Comparison of ENCODE assay signal across 22 cellular contexts in genomic region chr1:44647896-44648295, GRCh38. TPM values are rescaled to one million over a fixed set of nuclear protein-coding genes. Genes with fewer than 3 reads are reported as not detected.
DNase-seq lines count a peak whose midpoint lies in the region; FAIRE-seq and TF ChIP-seq lines count a peak whose summit lies in the region.
"Had no signal": no experiment of that assay in that cellular context is flagged by ENCODE, and none has a peak within 500 bp of the region (broad histone marks: within the 10 kb centered on the region; RNA-seq: fewer than 3 reads in every experiment).

No MANE protein-coding gene starts in this region.

- H3K36me3 ChIP-seq in CD4-positive, alpha-beta memory T cell (ENCODE audit: insufficient read depth, low read length) = peaks cover 76% of the 10 kb centered on the region
- H3K36me3 ChIP-seq in duodenal mucosa (ENCODE audit: control insufficient read depth in 1 of 2, insufficient read depth in 2 of 2, low read length in 2 of 2) (peaks cover 36 to 86% of the 10 kb centered on the region in 2 donors), sigmoid colon (peaks cover 19 to 74% (median 38%) of the 10 kb centered on the region in 4 donors)

- H3K27me3 ChIP-seq in CD4-positive, alpha-beta memory T cell (ENCODE audit: insufficient read depth, low read length) = no peaks in the 10 kb centered on the region
- H3K27me3 ChIP-seq in duodenal mucosa (ENCODE audit: control insufficient read depth in 1 of 2, insufficient read depth in 2 of 2, low read length in 2 of 2) (no peaks in the 10 kb centered on the region), sigmoid colon (no peaks in the 10 kb centered on the region)
- H3K27me3 ChIP-seq: MG63 had no signal

- WGBS in sigmoid colon, 2 donors = 72 to 81% methylated on average over 2 of the region's 2 CpGs

- peaks cover 0 to 3% (median 0%) of the 10 kb centered on the region in 4 donors for H3K4me1 Mint-ChIP-seq in CD4-positive, alpha-beta memory T cell

- H3K4me3 ChIP-seq in CD4-positive, alpha-beta memory T cell (ENCODE audit: low read length in 2 of 2) = no peak overlapping the region
- H3K4me3 ChIP-seq in duodenal mucosa (ENCODE audit: low read depth in 1 of 2, low read length in 2 of 2) = no peak overlapping the region
- H3K4me3 ChIP-seq in sigmoid colon = no peak overlapping the region
- H3K4me3 ChIP-seq: GM23338, MG63 had no signal

- peaks cover 33 to 80% of the 10 kb centered on the region in 2 donors for H3K36me3 Mint-ChIP-seq in CD4-positive, alpha-beta memory T cell

- peak overlapping the region in 6 of 7 donors; percentile 12 to 40 (median 27) for H3K27ac Mint-ChIP-seq in CD4-positive, alpha-beta memory T cell
- H3K27ac Mint-ChIP-seq: GM23338 had no signal

- no peak overlapping the region for H3K27ac ChIP-seq in CD4-positive, alpha-beta memory T cell (ENCODE audit: low read depth, low read length)
- no peak overlapping the region for H3K27ac ChIP-seq in duodenal mucosa (ENCODE audit: low read depth, low read length)
- peak overlapping the region in 3 of 4 donors; percentile 86 to 92 (median 90) for H3K27ac ChIP-seq in sigmoid colon

- no peak for TF ChIP-seq EP300 in sigmoid colon (IDR thresholded peaks at IDR 0.05)

- CTCF ChIA-PET in CD4-positive, alpha-beta memory T cell (lab: Charles Lee; ENCODE audit: partially characterized antibody) = interaction anchor here (1.3 kb wide), 2 partner anchors 9 to 17 kb away, joined by 4 to 5 read pairs; no protein-coding TSS in a partner anchor

- TF ChIP-seq POLR2A in GM12891 (IDR thresholded peaks at IDR 0.05; ENCODE audit: low read depth, low read length) (no peak), sigmoid colon (IDR thresholded peaks at IDR 0.05) (no peak)

- H3K9me3 Mint-ChIP-seq in CD4-positive, alpha-beta memory T cell = no peaks in the 10 kb centered on the region
- H3K9me3 Mint-ChIP-seq: GM23338 had no signal

- peak overlapping the region in 1 of 8 donors; percentile 26 for H3K4me3 Mint-ChIP-seq in CD4-positive, alpha-beta memory T cell
- H3K4me3 Mint-ChIP-seq: GM23338 had no signal

- no peaks in the 10 kb centered on the region for H3K9me3 ChIP-seq in CD4-positive, alpha-beta memory T cell (ENCODE audit: control insufficient read depth in 1 of 2, low read length in 2 of 2)
- H3K9me3 ChIP-seq in duodenal mucosa (ENCODE audit: control insufficient read depth in 1 of 2, low read length in 2 of 2) (no peaks in the 10 kb centered on the region), sigmoid colon (no peaks in the 10 kb centered on the region)
- H3K9me3 ChIP-seq: MG63 had no signal

- no peak for FAIRE-seq in GM12891 (lab: Jason Lieb, UNC)
- FAIRE-seq in RCC 7860 (lab: Jason Lieb, UNC) = no peak
- FAIRE-seq: G401.6 had no signal

- H3K9ac ChIP-seq in duodenal mucosa (ENCODE audit: low read depth in 1 of 2, low read length in 2 of 2) = peak overlapping the region; percentile 28 to 40

- no peaks in the 10 kb centered on the region for H3K27me3 Mint-ChIP-seq in CD4-positive, alpha-beta memory T cell

- POLR2A ChIA-PET in CD4-positive, alpha-beta memory T cell (lab: Charles Lee; ENCODE audit: partially characterized antibody) = interaction anchor here (3.0 kb wide), 1 partner anchor 16 kb away, joined by 14 read pairs; no protein-coding TSS in a partner anchor

- DNase-seq in CD4-positive, alpha-beta memory T cell = no peak
- DNase-seq in GM12891 (ENCODE audit: insufficient read length, low spot score) = no peak
- no peak for DNase-seq in sigmoid colon
- no peak for DNase-seq in NCI-H1092 (lab: John Stamatoyannopoulos, UW)
- DNase-seq in RCC 7860 (ENCODE audit: low spot score) = no peak
- DNase-seq in NCI-H510A treated with DMSO at 0.1 percent for 48 hours (lab: John Stamatoyannopoulos, UW) = no peak
- DNase-seq in GOT3 (lab: John Stamatoyannopoulos, UW) = no peak
- DNase-seq: ACHN; C1 segment of cervical spinal cord; COR-L47; Kasumi-1; MG63; NCI-H1105; NCI-H1694; NCI-H2081 treated with DMSO at 0.1 percent for 48 hours; NCI-H446 treated with DMSO at 0.1 percent for 48 hours; NCI-H748 treated with DMSO at 0.1 percent for 48 hours; NK-92 treated with Interleukin-12 subunit alpha and Interleukin-12 subunit beta, amount 100 ng/mL, for 24 hours; Right ventricle myocardium superior had no signal

- H3K4me1 ChIP-seq in CD4-positive, alpha-beta memory T cell (ENCODE audit: insufficient read depth, low read length) = no peaks in the 10 kb centered on the region
- peaks cover 72 to 74% of the 10 kb centered on the region in 2 donors for H3K4me1 ChIP-seq in duodenal mucosa (ENCODE audit: control insufficient read depth in 1 of 2, insufficient read depth in 2 of 2, low read length in 2 of 2)
- peaks cover 0 to 60% (median 44%) of the 10 kb centered on the region in 4 donors for H3K4me1 ChIP-seq in sigmoid colon

- intact Hi-C loops in CD4-positive, alpha-beta memory T cell (cut with micrococcal nuclease) = no loop called here
- intact Hi-C loops in sigmoid colon (cut with DNase I) = loop anchor here (2.0 kb wide), 1 partner anchor 31 kb away; no protein-coding TSS in a partner anchor

- TF ChIP-seq CTCF in sigmoid colon (IDR thresholded peaks at IDR 0.05) = no peak

TF ChIP-seq in GM12891, 5 proteins besides CTCF, POLR2A, EP300 and RAD21:
- TF ChIP-seq PAX5 (IDR thresholded peaks at IDR 0.05; ENCODE audit: insufficient read depth, low read length, severe bottlenecking) = no peak
- peak; percentile 41; the same call in 1 of the 2 replicates for TF ChIP-seq POLR2AphosphoS5 (IDR thresholded peaks at IDR 0.05; ENCODE audit: low read depth, low read length)

RNA-seq across cellular contexts. Expression of gene TMEM53, which starts 26.4 kb away (rescaled TPM):
- 1 to 10 TPM; 1.7 to 2.2 TPM for total RNA-seq in CD4-positive, alpha-beta memory T cell
- polyA plus RNA-seq in CD4-positive, alpha-beta memory T cell = 1 to 10 TPM; 3.5 to 5.7 TPM
- 9.4 TPM for polyA plus RNA-seq in GM12891 (2012; ENCODE audit: low read depth, missing spikeins)
- total RNA-seq in sigmoid colon = 1 to 10 TPM; 1.7 to 5.6 (median 4.5) TPM
- 10 to 100 TPM; 17.1 to 29.7 (median 19.8) TPM for polyA plus RNA-seq in sigmoid colon

RNA-seq across cellular contexts. Expression of gene ARMH1, which starts 26.6 kb away (rescaled TPM):
- 10 to 100 TPM; 64.0 to 74.5 TPM for total RNA-seq in CD4-positive, alpha-beta memory T cell
- polyA plus RNA-seq in CD4-positive, alpha-beta memory T cell = 10 to 100 TPM; 26.0 to 30.4 TPM
- 41.9 TPM for polyA plus RNA-seq in GM12891 (2012; ENCODE audit: low read depth, missing spikeins)
- total RNA-seq in sigmoid colon = 1 to 10 TPM in 2 of 4 donors, under 1 TPM in 1, not detected in 1; 0.33 to 1.5 (median 1.1) TPM
- 10 to 100 TPM in 1 of 3 donors, not detected in 2; 23.0 TPM for polyA plus RNA-seq in sigmoid colon
- polyA plus RNA-seq: GM23338 had no signal

Comparison
In these comparisons a context has a peak if more than half of its experiments do, and no peak if none do; other contexts are left out.
1. H3K27ac ChIP-seq: peak in sigmoid colon (3 of 4); none in CD4-positive, alpha-beta memory T cell (single experiment) and duodenal mucosa (single experiment).
2. RNA of gene ARMH1, which starts 26.6 kb away (total RNA-seq): 64.0 to 74.5 TPM in CD4-positive, alpha-beta memory T cell; 0.33 to 1.5 TPM in sigmoid colon; every median in the first group is over 10 times any median in the second.